ENCODE assay signal across 9 cellular contexts in the genomic region with DNA sequence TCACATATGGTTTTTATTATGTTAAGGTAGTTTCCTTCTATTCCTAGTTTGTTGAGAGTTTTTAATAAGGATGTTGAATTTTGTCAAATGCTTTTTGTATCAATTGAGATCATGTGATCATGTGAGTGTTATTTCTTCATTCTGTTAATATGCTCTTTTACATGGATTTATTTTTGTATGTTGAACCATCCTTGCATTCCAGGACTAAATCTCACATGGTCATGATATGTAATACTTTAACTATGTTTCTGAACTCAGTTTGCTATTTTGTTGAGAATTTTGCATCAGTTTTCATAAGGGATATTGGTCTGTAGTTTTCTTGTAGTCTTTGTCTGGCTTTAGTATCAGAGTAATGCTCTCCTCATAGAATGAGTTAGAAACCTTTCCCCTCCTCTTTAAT. TPM values are rescaled to one million over a fixed set of nuclear protein-coding genes. Genes with fewer than 3 reads are reported as not detected.
"Had no signal": no experiment of that assay in that cellular context is flagged by ENCODE, and none has a peak within 500 bp of the region (broad histone marks: within the 10 kb centered on the region; RNA-seq: fewer than 3 reads in every experiment).

No MANE protein-coding gene starts in this region.

- DNase-seq: H9, HCEC 1CT, HFFc6, IMR-90, KBM-7 had no signal

- H3K4me3 ChIP-seq: GM23338 had no signal

- ATAC-seq: GM23338 had no signal

- H2AFZ ChIP-seq: GM23338 had no signal

- H3K4me2 ChIP-seq: GM23338 had no signal

- FAIRE-seq: H1, H54, HTR-8/SVneo had no signal

RNA-seq across cellular contexts. Expression of a gene that starts 43.2 kb away (rescaled TPM):
- total RNA-seq: HFFc6, IMR-90 had no signal

RNA-seq across cellular contexts. Expression of a gene that starts 43.7 kb away (rescaled TPM):
- total RNA-seq: GM23338, H1, HFFc6, IMR-90 had no signal
- polyA plus RNA-seq: GM23338, IMR-90 had no signal
